In genomic region chr19:56141416-56141992, GRCh38 we compare ENCODE assay signal across 8 cellular contexts. TPM values are rescaled to one million over a fixed set of nuclear protein-coding genes. Genes with fewer than 3 reads are reported as not detected.
A peak's percentile ranks its signal among the peaks of the same experiment; 100 is the strongest.
DNase-seq lines count a peak whose midpoint lies in the region; ATAC-seq and TF ChIP-seq lines count a peak whose summit lies in the region.

No MANE protein-coding gene starts in this region.

- no peaks in the 10 kb centered on the region for H3K27me3 Mint-ChIP-seq in activated CD4-positive, alpha-beta T cell treated with anti-CD3 and anti-CD28 coated beads for 36 hours
- H3K27me3 Mint-ChIP-seq in activated CD4-positive, alpha-beta T cell treated with anti-CD3 and anti-CD28 coated beads, Interleukin-2, amount 10 ng/mL, durations not matched to agents 7 days and 5 days, result no peaks in the 10 kb centered on the region

- H3K27ac Mint-ChIP-seq in activated CD4-positive, alpha-beta T cell treated with anti-CD3 and anti-CD28 coated beads for 36 hours, result peak overlapping the region; percentile 94
- H3K27ac Mint-ChIP-seq in activated CD4-positive, alpha-beta T cell treated with anti-CD3 and anti-CD28 coated beads, Interleukin-2, amount 10 ng/mL, durations not matched to agents 7 days and 5 days, result peak overlapping the region; percentile 92

- ATAC-seq in activated CD4-positive, alpha-beta T cell treated with anti-CD3 and anti-CD28 coated beads for 36 hours, result no peak
- ATAC-seq in psoas muscle, result no peak
- no peak for ATAC-seq in GM21447 (IDR thresholded peaks at IDR 0.05; ENCODE audit: unreplicated experiment)

- POLR2A ChIA-PET in activated CD4-positive, alpha-beta T cell treated with anti-CD3 and anti-CD28 coated beads for 36 hours (lab: Charles Lee), result interaction anchor here (1.0 to 3.8 kb wide), 2 partner anchors 20 to 172 kb away, joined by 3 to 19 read pairs; partner anchors contain the start of gene ZNF787
- POLR2A ChIA-PET in activated CD4-positive, alpha-beta T cell treated with anti-CD3 and anti-CD28 coated beads, Interleukin-2, amount 10 ng/mL, durations not matched to agents 7 days and 5 days (lab: Charles Lee), result interaction anchor here (0.6 kb wide), 1 partner anchor 172 kb away, joined by 3 read pairs; no protein-coding TSS in a partner anchor

- no peaks in the 10 kb centered on the region for H3K9me3 Mint-ChIP-seq in activated CD4-positive, alpha-beta T cell treated with anti-CD3 and anti-CD28 coated beads for 36 hours (ENCODE audit: low read depth)
- no peaks in the 10 kb centered on the region for H3K9me3 Mint-ChIP-seq in activated CD4-positive, alpha-beta T cell treated with anti-CD3 and anti-CD28 coated beads, Interleukin-2, amount 10 ng/mL, durations not matched to agents 7 days and 5 days

- intact Hi-C loops in activated CD4-positive, alpha-beta T cell treated with anti-CD3 and anti-CD28 coated beads for 36 hours (cut with DNase I, micrococcal nuclease), result loop anchor here (1.0 to 2.0 kb wide), 9 partner anchors 20 to 883 kb away; partner anchors contain the start of genes EPN1 (in 1 of the 2), FIZ1 (in 1 of the 2), PPP6R1 (in 1 of the 2) and ZFP28 (in 1 of the 2)
- intact Hi-C loops in psoas muscle (cut with DNase I), result loop anchor here in 1 of 2 donors (2.0 kb wide), 1 partner anchor 21 kb away; the partner anchor contains the start of gene ZNF787

- CTCF ChIA-PET in activated CD4-positive, alpha-beta T cell treated with anti-CD3 and anti-CD28 coated beads for 36 hours (lab: Charles Lee), result interaction anchor here (0.6 to 1.1 kb wide), 4 partner anchors 21 to 139 kb away, joined by 3 to 4 read pairs (median 4); no protein-coding TSS in a partner anchor
- CTCF ChIA-PET in activated CD4-positive, alpha-beta T cell treated with anti-CD3 and anti-CD28 coated beads, Interleukin-2, amount 10 ng/mL, durations not matched to agents 7 days and 5 days (lab: Charles Lee), result interaction anchor here (0.7 to 1.7 kb wide), 2 partner anchors 10 to 26 kb away, joined by 3 to 4 read pairs; no protein-coding TSS in a partner anchor

- no peak for TF ChIP-seq CTCF in psoas muscle (IDR thresholded peaks at IDR 0.05)

- H3K4me1 ChIP-seq in psoas muscle, result peaks cover 13% of the 10 kb centered on the region

- H3K27me3 ChIP-seq in psoas muscle (ENCODE audit: insufficient read depth in 3 of 3, low read length in 2 of 3), result no peaks in the 10 kb centered on the region

- H3K36me3 Mint-ChIP-seq in activated CD4-positive, alpha-beta T cell treated with anti-CD3 and anti-CD28 coated beads for 36 hours (ENCODE audit: low read depth), result no peaks in the 10 kb centered on the region
- H3K36me3 Mint-ChIP-seq in activated CD4-positive, alpha-beta T cell treated with anti-CD3 and anti-CD28 coated beads, Interleukin-2, amount 10 ng/mL, durations not matched to agents 7 days and 5 days (ENCODE audit: low read depth), result peaks cover under 1% of the 10 kb centered on the region

- peaks cover 31% of the 10 kb centered on the region for H3K4me1 Mint-ChIP-seq in activated CD4-positive, alpha-beta T cell treated with anti-CD3 and anti-CD28 coated beads for 36 hours
- H3K4me1 Mint-ChIP-seq in activated CD4-positive, alpha-beta T cell treated with anti-CD3 and anti-CD28 coated beads, Interleukin-2, amount 10 ng/mL, durations not matched to agents 7 days and 5 days, result peaks cover 39% of the 10 kb centered on the region

- 2 to 3% (median 3%) methylated on average over 19 to 24 of the region's 26 CpGs for WGBS in psoas muscle, 3 donors

- H3K4me3 Mint-ChIP-seq in activated CD4-positive, alpha-beta T cell treated with anti-CD3 and anti-CD28 coated beads for 36 hours, result peak overlapping the region; percentile 89
- H3K4me3 Mint-ChIP-seq in activated CD4-positive, alpha-beta T cell treated with anti-CD3 and anti-CD28 coated beads, Interleukin-2, amount 10 ng/mL, durations not matched to agents 7 days and 5 days, result peak overlapping the region; percentile 78

- H3K36me3 ChIP-seq in psoas muscle (ENCODE audit: insufficient read depth in 1 of 2, low read depth in 1 of 2), result no peaks in the 10 kb centered on the region

- peak overlapping the region; percentile 88 for H3K4me3 ChIP-seq in psoas muscle

- H3K9me3 ChIP-seq in psoas muscle, result no peaks in the 10 kb centered on the region

- H3K27ac ChIP-seq in epithelial cell of prostate, result peak overlapping the region; percentile 62
- H3K27ac ChIP-seq in psoas muscle, result peak overlapping the region; percentile 86

- peak; percentile 53 for DNase-seq in activated CD4-positive, alpha-beta T cell treated with anti-CD3 and anti-CD28 coated beads for 36 hours
- DNase-seq in activated CD4-positive, alpha-beta T cell treated with anti-CD3 and anti-CD28 coated beads for 1 hour, result no peak
- peak; percentile 50 for DNase-seq in activated CD4-positive, alpha-beta T cell treated with anti-CD3 and anti-CD28 coated beads, Interleukin-2, amount 10 ng/mL, durations not matched to agents 7 days and 5 days
- no peak for DNase-seq in epithelial cell of prostate (ENCODE audit: low read depth, low spot score)
- no peak for DNase-seq in psoas muscle
- no peak for DNase-seq in occipital lobe (lab: John Stamatoyannopoulos, UW)
- DNase-seq in putamen (ENCODE audit: low spot score), result no peak

RNA-seq across cellular contexts. Expression of gene ZNF444, which starts 0.4 kb away (rescaled TPM):
- total RNA-seq in activated CD4-positive, alpha-beta T cell treated with anti-CD3 and anti-CD28 coated beads for 36 hours, result 10 to 100 TPM; 29.2 to 32.2 TPM
- 10 to 100 TPM; 26.5 to 34.6 TPM for total RNA-seq in activated CD4-positive, alpha-beta T cell treated with anti-CD3 and anti-CD28 coated beads, Interleukin-2, amount 10 ng/mL, durations not matched to agents 7 days and 5 days
- total RNA-seq in psoas muscle (10 to 100 TPM; 12.0 to 20.6 (median 16.6) TPM), occipital lobe (11.1 TPM)
- polyA plus RNA-seq in psoas muscle, result 10 to 100 TPM; 14.1 to 22.4 (median 14.7) TPM

RNA-seq across cellular contexts. Expression of gene ZNF787, which starts 20.4 kb away (rescaled TPM):
- 10 to 100 TPM; 27.6 to 28.4 TPM for total RNA-seq in activated CD4-positive, alpha-beta T cell treated with anti-CD3 and anti-CD28 coated beads for 36 hours
- total RNA-seq in activated CD4-positive, alpha-beta T cell treated with anti-CD3 and anti-CD28 coated beads, Interleukin-2, amount 10 ng/mL, durations not matched to agents 7 days and 5 days, result 10 to 100 TPM; 34.3 to 35.4 TPM
- total RNA-seq in psoas muscle (10 to 100 TPM; 33.3 to 62.7 (median 54.2) TPM), occipital lobe (14.3 TPM)
- polyA plus RNA-seq in psoas muscle, result 10 to 100 TPM; 27.3 to 56.6 (median 49.1) TPM

RNA-seq across cellular contexts. Expression of gene GALP, which starts 34.3 kb away (rescaled TPM):
- not detected for total RNA-seq in activated CD4-positive, alpha-beta T cell treated with anti-CD3 and anti-CD28 coated beads for 36 hours
- total RNA-seq in activated CD4-positive, alpha-beta T cell treated with anti-CD3 and anti-CD28 coated beads, Interleukin-2, amount 10 ng/mL, durations not matched to agents 7 days and 5 days, result not detected
- not detected for total RNA-seq in psoas muscle
- polyA plus RNA-seq in psoas muscle, result not detected
- not detected for total RNA-seq in occipital lobe

RNA-seq across cellular contexts. Expression of gene ZSCAN5B, which starts 56.1 kb away (rescaled TPM):
- not detected for total RNA-seq in activated CD4-positive, alpha-beta T cell treated with anti-CD3 and anti-CD28 coated beads for 36 hours
- not detected for total RNA-seq in activated CD4-positive, alpha-beta T cell treated with anti-CD3 and anti-CD28 coated beads, Interleukin-2, amount 10 ng/mL, durations not matched to agents 7 days and 5 days
- total RNA-seq in psoas muscle (not detected), occipital lobe (not detected)
- under 1 TPM in 1 of 3 donors, not detected in 2; 0.05 TPM for polyA plus RNA-seq in psoas muscle

Comparison
In these comparisons a context has a peak if more than half of its experiments do, and no peak if none do; other contexts are left out.
1. DNase-seq: peak in activated CD4-positive, alpha-beta T cell treated with anti-CD3 and anti-CD28 coated beads for 36 hours (single experiment) and activated CD4-positive, alpha-beta T cell treated with anti-CD3 and anti-CD28 coated beads, Interleukin-2, amount 10 ng/mL, durations not matched to agents 7 days and 5 days (single experiment); none in activated CD4-positive, alpha-beta T cell treated with anti-CD3 and anti-CD28 coated beads for 1 hour (single experiment), epithelial cell of prostate (single experiment), psoas muscle (0 of 2), occipital lobe (single experiment) and putamen (single experiment).